12 cellular contexts compared by ENCODE assay signal in the genomic region with DNA sequence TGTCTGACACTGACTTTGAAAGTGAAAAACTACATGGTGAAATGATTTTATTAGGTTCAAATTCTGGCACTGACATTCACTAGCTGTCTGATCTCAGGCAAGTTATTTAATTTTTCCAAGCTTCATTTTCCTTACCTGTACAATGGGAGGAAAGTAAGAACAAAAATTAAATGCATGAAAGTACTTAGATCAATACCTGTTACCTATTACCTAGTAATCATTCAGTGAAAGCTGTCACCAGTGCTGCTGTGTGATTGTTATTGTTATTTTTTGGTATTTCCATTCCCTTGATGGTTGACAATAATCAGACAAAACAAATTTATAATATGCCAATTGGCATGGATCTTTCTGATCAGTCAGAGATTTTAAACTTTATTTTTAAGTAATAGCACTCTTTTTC. TPM values are rescaled to one million over a fixed set of nuclear protein-coding genes. Genes with fewer than 3 reads are reported as not detected.
"Had no signal": no experiment of that assay in that cellular context is flagged by ENCODE, and none has a peak within 500 bp of the region (broad histone marks: within the 10 kb centered on the region; RNA-seq: fewer than 3 reads in every experiment).

No MANE protein-coding gene starts in this region.

- H3K4me2 ChIP-seq: GM23338 had no signal

- H3K36me3 ChIP-seq: HAP-1 had no signal

- H3K4me1 ChIP-seq: HAP-1 had no signal

- DNase-seq: GM23248, GOT3, H7, H9, HCEC 1CT, HFFc6 had no signal

- H3K4me3 ChIP-seq: GM23248, GM23338, HAP-1 had no signal

- H2AFZ ChIP-seq: GM23248, GM23338 had no signal

- FAIRE-seq: H1, H54 had no signal

- H3K27ac ChIP-seq: GM23248 had no signal

- ATAC-seq: GM23338, HCT116 had no signal

- H3K9ac ChIP-seq: GM23248 had no signal

- H3K9me3 ChIP-seq: HAP-1 had no signal

RNA-seq across cellular contexts. Expression of gene C8A, which starts 1.6 kb away (rescaled TPM):
- total RNA-seq: GM23248, GM23338, H1, H4, H7, H9, HFFc6 had no signal
- polyA plus RNA-seq: GM23248, GM23338, H1 had no signal

RNA-seq across cellular contexts. Expression of gene FYB2, which starts 37.0 kb away (rescaled TPM):
- total RNA-seq: GM23248, GM23338, H4, H7 had no signal
- polyA plus RNA-seq: GM23248 had no signal
